In the genomic region with DNA sequence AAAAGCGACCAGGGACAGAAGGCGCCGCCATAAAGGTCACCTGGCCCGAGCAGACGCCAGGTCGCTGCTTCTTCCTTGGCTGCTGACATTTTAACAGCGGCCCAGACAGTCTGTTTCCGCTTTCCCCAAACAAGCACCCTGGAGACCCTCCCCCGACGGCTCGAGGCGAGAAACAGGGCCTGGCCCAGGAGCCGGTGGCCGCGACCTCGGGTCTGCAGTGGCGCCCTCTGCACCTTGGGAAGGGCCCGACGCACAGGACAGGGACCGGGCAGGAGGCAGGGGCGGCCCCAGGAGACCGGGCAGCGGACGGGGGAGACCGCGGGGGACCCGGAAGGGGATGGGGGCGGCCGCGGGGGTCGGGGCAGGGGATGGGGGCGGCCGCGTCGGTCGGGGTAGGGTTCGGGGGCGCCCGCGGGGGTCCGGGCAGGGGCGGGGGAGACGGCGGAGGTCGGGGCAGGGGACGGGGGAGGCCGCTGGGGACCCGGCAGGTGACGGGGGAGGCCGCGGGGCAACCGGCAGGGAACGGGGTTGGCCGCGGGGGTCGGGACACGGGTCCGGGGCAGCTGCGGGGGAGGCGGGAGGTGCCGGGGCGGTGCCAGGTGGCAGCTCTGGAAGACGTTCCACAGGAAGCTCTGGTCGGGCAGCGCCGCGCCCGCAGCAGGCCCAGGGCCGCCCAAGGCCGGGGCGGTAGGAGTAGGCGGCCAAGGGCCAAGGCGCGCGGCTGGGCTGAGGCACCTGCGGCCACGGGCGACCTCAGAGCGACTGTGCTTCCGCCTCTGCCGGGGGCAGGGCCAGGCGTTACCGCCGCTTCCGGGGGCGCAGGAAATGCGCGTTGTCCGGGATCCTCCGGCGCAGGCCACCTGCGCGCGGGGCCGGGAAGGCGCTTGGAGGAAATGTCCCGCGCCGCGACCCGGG, we compare ENCODE assay signal across 8 cellular contexts.
DNase-seq lines count a peak whose midpoint lies in the region; ATAC-seq and TF ChIP-seq lines count a peak whose summit lies in the region.
"Not testable (repeated sequence)": the region's sequence is repeated elsewhere in the genome, so short reads cannot be mapped to it uniquely, and the experiment has no call there.

No MANE protein-coding gene starts in this region.

- H3K56ac ChIP-seq in H9 (ENCODE audit: insufficient read length, low read depth, low read length): not testable (repeated sequence)

- not testable (repeated sequence) for H3K4me1 Mint-ChIP-seq in H9; progenitor cell of endocrine pancreas (ENCODE audit: low read depth)

- not testable (repeated sequence) for H3K27me3 Mint-ChIP-seq in H9 (ENCODE audit: low read depth); progenitor cell of endocrine pancreas

- H4K91ac ChIP-seq in H9 (ENCODE audit: insufficient read length, low read depth, low read length): not testable (repeated sequence)

- H3K27me3 ChIP-seq in H9 (ENCODE audit: insufficient read depth, low read length); ascending aorta; hepatocyte; thymus (ENCODE audit: control insufficient read depth, insufficient read depth): not testable (repeated sequence)

- no CpG with 5 or more reads among the region's 101 CpGs for WGBS in H9 (ENCODE audit: extremely low coverage, insufficient read length, low lambda C conversion rate)
- WGBS in hepatocyte (ENCODE audit: low lambda C conversion rate, missing lambda C conversion rate): 3% methylated on average over 15 of the region's 101 CpGs
- 3% methylated on average over 18 of the region's 101 CpGs for WGBS in thymus

- H3K4me2 ChIP-seq in H9 (ENCODE audit: insufficient read depth, insufficient read length, low read length): not testable (repeated sequence)
- H3K4me2 ChIP-seq in hepatocyte: peak overlapping the region; percentile 84

- not testable (repeated sequence) for H3K36me3 ChIP-seq in ascending aorta; hepatocyte (replicated peaks; ENCODE audit: insufficient read depth, low read depth); thymus (ENCODE audit: control insufficient read depth, insufficient read depth)

- not testable (repeated sequence) for H3K14ac ChIP-seq in H9 (ENCODE audit: insufficient read depth, low read length)

- not testable (repeated sequence) for H2AFZ ChIP-seq in H9 (ENCODE audit: low read length); hepatocyte

- not testable (repeated sequence) for H2BK120ac ChIP-seq in H9 (ENCODE audit: low read depth, low read length, poor library complexity, severe bottlenecking)

- H3K4me3 Mint-ChIP-seq in H9 (peak overlapping the region; percentile 59 to 72; a peak in 3 of 5 replicates), progenitor cell of endocrine pancreas (ENCODE audit: low read depth) (peak overlapping the region; percentile 48)

- not testable (repeated sequence) for H3K9ac ChIP-seq in H9 (ENCODE audit: extremely low read depth, insufficient read length, low read length)

- H4K20me1 ChIP-seq in H9 (ENCODE audit: control insufficient read depth, insufficient read depth, insufficient read length); hepatocyte (ENCODE audit: insufficient read depth, poor library complexity, severe bottlenecking): not testable (repeated sequence)

- DNase-seq in H9: peak; percentile 54
- not testable (repeated sequence) for DNase-seq in ascending aorta (ENCODE audit: low spot score in 2 of 2)
- peak; percentile 42 for DNase-seq in hepatocyte (ENCODE audit: low spot score)
- peak; percentile 33 for DNase-seq in progenitor cell of endocrine pancreas (ENCODE audit: low spot score, unreplicated experiment)

- not testable (repeated sequence) for H2BK12ac ChIP-seq in H9 (ENCODE audit: insufficient read length, low read depth, low read length)

- H4K8ac ChIP-seq in H9 (replicated peaks; ENCODE audit: insufficient read length, low read depth, low read length): not testable (repeated sequence)

- H3T11ph ChIP-seq in H9 (ENCODE audit: low read length): not testable (repeated sequence)

- not testable (repeated sequence) for H2AK5ac ChIP-seq in H9 (ENCODE audit: insufficient read length, low read length)

- not testable (repeated sequence) for H3K9me2 ChIP-seq in hepatocyte (replicated peaks; ENCODE audit: insufficient read depth)

- not testable (repeated sequence) for H3K27ac Mint-ChIP-seq in H9, progenitor cell of endocrine pancreas

- H3K79me2 ChIP-seq in H9 (ENCODE audit: insufficient read depth, low read length); hepatocyte: not testable (repeated sequence)

- not testable (repeated sequence) for H3K23ac ChIP-seq in H9 (ENCODE audit: insufficient read length, low read depth, low read length)

- not testable (repeated sequence) for H3K79me1 ChIP-seq in H9 (ENCODE audit: insufficient read depth, low read depth, low read length, poor library complexity, severe bottlenecking)

- not testable (repeated sequence) for H4K5ac ChIP-seq in H9 (ENCODE audit: insufficient read length, low read depth, low read length)

- H3K18ac ChIP-seq in H9 (ENCODE audit: insufficient read length, low read depth, low read length): not testable (repeated sequence)

- peak; percentile 92 for ATAC-seq in GM18520 (IDR thresholded peaks at IDR 0.05; ENCODE audit: unreplicated experiment)
- peak; percentile 93 for ATAC-seq in HG03460 (IDR thresholded peaks at IDR 0.05; ENCODE audit: unreplicated experiment)
- ATAC-seq in activated CD4-positive, CD25-positive, alpha-beta regulatory T cell treated with anti-CD3 and anti-CD28 coated beads, Interleukin-2, amount 50 U/mL, for 24 hours: peak; percentile 93 to 96

- H3K4me1 ChIP-seq in H9 (ENCODE audit: insufficient read depth, low read length); ascending aorta; hepatocyte (ENCODE audit: insufficient read depth); thymus (ENCODE audit: control insufficient read depth, insufficient read depth, low read length): not testable (repeated sequence)

- TF ChIP-seq CTCF in H9 (conservative IDR thresholded peaks at IDR 0.05); ascending aorta (IDR thresholded peaks at IDR 0.05); hepatocyte (IDR thresholded peaks at IDR 0.05; ENCODE audit: poor library complexity); progenitor cell of endocrine pancreas (IDR thresholded peaks at IDR 0.05; ENCODE audit: unreplicated experiment): not testable (repeated sequence)

- not testable (repeated sequence) for H3K23me2 ChIP-seq in H9 (ENCODE audit: insufficient read length, low read depth, low read length, poor library complexity, severe bottlenecking)

- not testable (repeated sequence) for H3K4ac ChIP-seq in H9 (ENCODE audit: low read depth, low read length)

- not testable (repeated sequence) for H3K36me3 Mint-ChIP-seq in H9 (ENCODE audit: insufficient read depth in 1 of 3, low read depth in 3 of 3); progenitor cell of endocrine pancreas (ENCODE audit: insufficient read depth)

- H2BK5ac ChIP-seq in H9 (ENCODE audit: insufficient read length, low read length): not testable (repeated sequence)

- not testable (repeated sequence) for H2BK20ac ChIP-seq in H9 (ENCODE audit: low read depth, low read length, poor library complexity, severe bottlenecking)

- peak overlapping the region; percentile 23 to 45 for H3K4me3 ChIP-seq in ascending aorta
- not testable (repeated sequence) for H3K4me3 ChIP-seq in hepatocyte
- peak overlapping the region; percentile 39 for H3K4me3 ChIP-seq in thymus (ENCODE audit: low read length)

- not testable (repeated sequence) for H3K9me3 Mint-ChIP-seq in H9; progenitor cell of endocrine pancreas (ENCODE audit: low read depth)

- H2BK15ac ChIP-seq in H9 (ENCODE audit: low read depth, low read length): not testable (repeated sequence)

- H3K9me3 ChIP-seq in H9 (ENCODE audit: control insufficient read depth, low read depth, low read length); ascending aorta; hepatocyte (ENCODE audit: low read depth); thymus (ENCODE audit: control insufficient read depth): not testable (repeated sequence)

- H3K27ac ChIP-seq in H9 (ENCODE audit: insufficient read length, low read depth, low read length): not testable (repeated sequence)
- H3K27ac ChIP-seq in ascending aorta: peak overlapping the region; percentile 46 to 54
- peak overlapping the region; percentile 81 for H3K27ac ChIP-seq in hepatocyte
- H3K27ac ChIP-seq in thymus (ENCODE audit: low read depth): peak overlapping the region; percentile 77

- intact Hi-C loops in ascending aorta (cut with DNase I): not testable (repeated sequence)
